7 cellular contexts compared by ENCODE assay signal in genomic region chr4:87012954-87013308, GRCh38.
DNase-seq lines count a peak whose midpoint lies in the region; ATAC-seq, FAIRE-seq and TF ChIP-seq lines count a peak whose summit lies in the region.
"Not testable (repeated sequence)": the region's sequence is repeated elsewhere in the genome, so short reads cannot be mapped to it uniquely, and the experiment has no call there.

No MANE protein-coding gene starts in this region.

- not testable (repeated sequence) for TF ChIP-seq POLR2A in suprapubic skin (IDR thresholded peaks at IDR 0.05)

- POLR2A ChIA-PET in RWPE1 (lab: Yijun Ruan, JAX; ENCODE audit: low non-redundant PET): not testable (repeated sequence)

- H3K9me3 ChIP-seq in DND-41 (ENCODE audit: insufficient read depth, low read length, severe bottlenecking); ascending aorta; liver (ENCODE audit: control insufficient read depth in 4 of 4, low read length in 3 of 4); pancreas; suprapubic skin: not testable (repeated sequence)

- not testable (repeated sequence) for TF ChIP-seq RAD21 in liver (IDR thresholded peaks at IDR 0.05)

- TF ChIP-seq CTCF in DND-41 (IDR thresholded peaks at IDR 0.05; ENCODE audit: borderline replicate concordance, extremely low read depth, low read length, poor library complexity, severe bottlenecking); RWPE1 (conservative IDR thresholded peaks at IDR 0.05; ENCODE audit: low read depth); ascending aorta (IDR thresholded peaks at IDR 0.05); epithelial cell of proximal tubule (conservative IDR thresholded peaks at IDR 0.05; ENCODE audit: low read depth, low read length); liver (IDR thresholded peaks at IDR 0.05; ENCODE audit: low read depth, low read length, missing input control); pancreas (IDR thresholded peaks at IDR 0.05); suprapubic skin (IDR thresholded peaks at IDR 0.05): not testable (repeated sequence)

- CTCF ChIA-PET in RWPE1 (lab: Yijun Ruan, JAX): not testable (repeated sequence)

- H3K79me2 ChIP-seq in DND-41 (ENCODE audit: insufficient read depth, low read length): peaks cover 100% of the 10 kb centered on the region

- H3K4me1 ChIP-seq in DND-41 (ENCODE audit: insufficient read depth, low read length): peaks cover 84% of the 10 kb centered on the region
- peaks cover 8 to 49% of the 10 kb centered on the region in 2 donors for H3K4me1 ChIP-seq in ascending aorta
- H3K4me1 ChIP-seq in liver (ENCODE audit: control insufficient read depth in 4 of 4, insufficient read depth in 4 of 4, low read length in 3 of 4): peaks cover 8 to 81% (median 65%) of the 10 kb centered on the region in 4 donors
- peaks cover 44 to 91% (median 81%) of the 10 kb centered on the region in 3 donors for H3K4me1 ChIP-seq in pancreas
- H3K4me1 ChIP-seq in suprapubic skin: peaks cover 88% of the 10 kb centered on the region

- H3K9ac ChIP-seq in DND-41 (ENCODE audit: low read depth, low read length); liver (ENCODE audit: low read depth in 1 of 2, low read length in 2 of 2): not testable (repeated sequence)

- H3K4me2 ChIP-seq in DND-41 (ENCODE audit: insufficient read depth, low read length): peak overlapping the region; percentile 38

- not testable (repeated sequence) for TF ChIP-seq EP300 in suprapubic skin (IDR thresholded peaks at IDR 0.05)

- intact Hi-C loops in ascending aorta (cut with DNase I): not testable (repeated sequence)
- intact Hi-C loops in pancreas (cut with DNase I): loop anchor here in 2 of 3 donors (10.0 kb wide), 1 partner anchor 62 kb away; no protein-coding TSS in a partner anchor

- DNase-seq in DND-41; RWPE1 (ENCODE audit: low spot score); ascending aorta (ENCODE audit: low spot score in 2 of 2); epithelial cell of proximal tubule (ENCODE audit: low read depth); pancreas; suprapubic skin (ENCODE audit: low spot score in 2 of 2): not testable (repeated sequence)

- not testable (repeated sequence) for ATAC-seq in DND-41 (ENCODE audit: insufficient read depth, low read depth)
- peak in 1 of 4 donors; percentile 5 for ATAC-seq in pancreas

- not testable (repeated sequence) for H3K27me3 ChIP-seq in DND-41 (ENCODE audit: insufficient read depth, low read length, poor library complexity); ascending aorta; liver (ENCODE audit: control insufficient read depth in 4 of 4, insufficient read depth in 4 of 4, low read length in 3 of 4); pancreas; suprapubic skin

- 21% methylated on average over 9 of the region's 9 CpGs for WGBS in liver
- 6 to 25% methylated on average over 9 of the region's 9 CpGs for WGBS in pancreas, 2 donors
- WGBS in suprapubic skin: 83% methylated on average over 7 of the region's 9 CpGs

- H3K4me3 ChIP-seq in DND-41 (ENCODE audit: low read depth in 1 of 2, low read length in 2 of 2); ascending aorta; suprapubic skin: not testable (repeated sequence)
- peak overlapping the region; percentile 21 for H3K4me3 ChIP-seq in epithelial cell of proximal tubule (ENCODE audit: low read depth, low read length)
- peak overlapping the region; percentile 2 to 32 (median 5) for H3K4me3 ChIP-seq in liver (ENCODE audit: low read depth in 1 of 3, low read length in 3 of 3)
- peak overlapping the region in 2 of 4 donors; percentile 18 to 29 for H3K4me3 ChIP-seq in pancreas

- peaks cover 40% of the 10 kb centered on the region; the same call in 1 of the 2 replicates for H4K20me1 ChIP-seq in DND-41 (ENCODE audit: insufficient read depth, low read length)

- H3K27ac ChIP-seq in DND-41 (ENCODE audit: low read length) (peak overlapping the region; percentile 76; the same call in 1 of the 2 replicates), RWPE1 (peak overlapping the region; percentile 31), ascending aorta (peak overlapping the region; percentile 52 to 63), liver (ENCODE audit: low read depth in 1 of 2, low read length in 2 of 2) (peak overlapping the region; percentile 58 to 90), pancreas (peak overlapping the region; percentile 44 to 98 (median 77)), suprapubic skin (peak overlapping the region; percentile 70)

- FAIRE-seq in pancreas (lab: Jason Lieb, UNC): not testable (repeated sequence)

- H3K36me3 ChIP-seq in DND-41 (ENCODE audit: insufficient read depth, low read length); ascending aorta; liver (ENCODE audit: control insufficient read depth in 4 of 4, insufficient read depth in 3 of 4, low read depth in 1 of 4, low read length in 3 of 4); pancreas; suprapubic skin: not testable (repeated sequence)

- not testable (repeated sequence) for H2AFZ ChIP-seq in DND-41 (ENCODE audit: low read depth, low read length)
